Comparison of ENCODE assay signal across 1 cellular context in genomic region chr17:49763735-49764558, GRCh38.
TF ChIP-seq lines count a peak whose summit lies in the region.

Gene FAM117A, minus strand, starts transcription at chr17:49764131. Its CDS starts 44 bp downstream, at chr17:49764087.

TF ChIP-seq in HCT116, 20 proteins besides CTCF, POLR2A, EP300 and RAD21 (continued from another document):
- TF ChIP-seq MAX (IDR thresholded peaks at IDR 0.05): no peak
- peak; percentile 3 for TF ChIP-seq YY1 (IDR thresholded peaks at IDR 0.05; ENCODE audit: extremely low read depth, insufficient replicate concordance, low read depth, low read length)
- peak; percentile 92 for TF ChIP-seq POLR2AphosphoS5 (IDR thresholded peaks at IDR 0.05; ENCODE audit: low read depth, low read length)
- TF ChIP-seq FOSL1 (IDR thresholded peaks at IDR 0.05; ENCODE audit: low read depth): no peak
- TF ChIP-seq SP1 (IDR thresholded peaks at IDR 0.05; ENCODE audit: low read depth): peak; percentile 97
- TF ChIP-seq EZH2phosphoT487 (IDR thresholded peaks at IDR 0.05; ENCODE audit: borderline replicate concordance): no peak
- 0 out of 2 replicates have a peak, but pooled peaks have one; percentile 60 for TF ChIP-seq EGR1 (IDR thresholded peaks at IDR 0.05; ENCODE audit: low read depth)
- no peak for TF ChIP-seq JUND (IDR thresholded peaks at IDR 0.05)
- no peak for TF ChIP-seq ZNF274 (IDR thresholded peaks at IDR 0.05; ENCODE audit: low read depth, low read length)
- TF ChIP-seq CEBPB (IDR thresholded peaks at IDR 0.05; ENCODE audit: low read depth): no peak
- no peak for TF ChIP-seq ZFX (IDR thresholded peaks at IDR 0.05)
- TF ChIP-seq SRF (IDR thresholded peaks at IDR 0.05; ENCODE audit: low read depth): no peak
